In genomic region chr13:35478384-35479222, GRCh38 we compare ENCODE assay signal across 11 cellular contexts. TPM values are rescaled to one million over a fixed set of nuclear protein-coding genes. Genes with fewer than 3 reads are reported as not detected.
A peak's percentile ranks its signal among the peaks of the same experiment; 100 is the strongest.
DNase-seq lines count a peak whose midpoint lies in the region; ATAC-seq and TF ChIP-seq lines count a peak whose summit lies in the region.
"Had no signal": no experiment of that assay in that cellular context is flagged by ENCODE, and none has a peak within 500 bp of the region (broad histone marks: within the 10 kb centered on the region; RNA-seq: fewer than 3 reads in every experiment).

No MANE protein-coding gene starts in this region.

- TF ChIP-seq CTCF in fibroblast of mammary gland (conservative IDR thresholded peaks at IDR 0.05; ENCODE audit: control insufficient read depth, insufficient read depth, low read depth, low read length), result no peak
- no peak for TF ChIP-seq CTCF in uterus (IDR thresholded peaks at IDR 0.05)

- H3K4me1 ChIP-seq in neuron (ENCODE audit: insufficient read depth, low read length) (peaks cover 32% of the 10 kb centered on the region), uterus (no peaks in the 10 kb centered on the region)

- DNase-seq in ELR (ENCODE audit: low read depth) (peak; percentile 71), NCI-H82 (lab: John Stamatoyannopoulos, UW) (peak; percentile 93), fibroblast of mammary gland (ENCODE audit: low read depth) (no peak), dedifferentiated amniotic fluid mesenchymal stem cell (ENCODE audit: extremely low spot score) (no peak), uterus (no peak)
- no peak for DNase-seq in stimulated activated CD4-positive, alpha-beta T cell treated with anti-CD3 and anti-CD28 coated beads, Interleukin-4, amount 100 ng/mL, for 1 hour
- DNase-seq: NCI-H1105 treated with DMSO at 0.1 percent for 48 hours had no signal

- no peaks in the 10 kb centered on the region for H3K9me3 ChIP-seq in neuron (ENCODE audit: low read length)
- H3K9me3 ChIP-seq in uterus, result no peaks in the 10 kb centered on the region

- no peak for ATAC-seq in HG03039 (IDR thresholded peaks at IDR 0.05; ENCODE audit: unreplicated experiment)

- no peak overlapping the region for H2AFZ ChIP-seq in neuron (ENCODE audit: low read depth, low read length)

- H3K27me3 ChIP-seq in neuron (ENCODE audit: insufficient read depth, low read length) (peaks cover 13% of the 10 kb centered on the region), uterus (no peaks in the 10 kb centered on the region)

- no peaks in the 10 kb centered on the region for H3K36me3 ChIP-seq in neuron (ENCODE audit: insufficient read depth, low read length)
- no peaks in the 10 kb centered on the region for H3K36me3 ChIP-seq in uterus

- H3K27ac ChIP-seq in uterus, result no peak overlapping the region

- H3K4me3 ChIP-seq in fibroblast of mammary gland (ENCODE audit: control insufficient read depth, low read depth, low read length), result peak overlapping the region; percentile 38
- peak overlapping the region; percentile 25 for H3K4me3 ChIP-seq in neuron (ENCODE audit: low read length)
- H3K4me3 ChIP-seq in uterus, result no peak overlapping the region

- TF ChIP-seq POLR2A in uterus (IDR thresholded peaks at IDR 0.05), result no peak

- intact Hi-C loops in uterus (cut with DNase I; ENCODE audit: low total_unique reads), result no loop called here

RNA-seq across cellular contexts. Expression of gene MAB21L1, which starts 2.1 kb away (rescaled TPM):
- 1 to 10 TPM in 1 of 4 donors, not detected in 3; 1.1 TPM for total RNA-seq in uterus
- total RNA-seq: activated CD8-positive, alpha-beta memory T cell treated with anti-CD3 and anti-CD28 coated beads for 36 hours; T-helper 1 cell treated with Interleukin-12 subunit alpha and Interleukin-12 subunit beta and Interleukin-4 antibody, amounts not matched to agents 30 ng/mL and 1 ng/mL, for 36 hours had no signal

Comparison
In these comparisons a context has a peak if more than half of its experiments do, and no peak if none do; other contexts are left out.
1. DNase-seq: peak in ELR (single experiment) and NCI-H82 (single experiment); none in fibroblast of mammary gland (single experiment), dedifferentiated amniotic fluid mesenchymal stem cell (single experiment), uterus (0 of 2) and stimulated activated CD4-positive, alpha-beta T cell treated with anti-CD3 and anti-CD28 coated beads, Interleukin-4, amount 100 ng/mL, for 1 hour (single experiment).
2. H3K4me3 ChIP-seq: peak in fibroblast of mammary gland (single experiment) and neuron (single experiment); none in uterus (0 of 2).